In genomic region chr10:102064868-102065560, GRCh38 we compare ENCODE assay signal across 8 cellular contexts. TPM values are rescaled to one million over a fixed set of nuclear protein-coding genes. Genes with fewer than 3 reads are reported as not detected.
DNase-seq lines count a peak whose midpoint lies in the region; ATAC-seq and TF ChIP-seq lines count a peak whose summit lies in the region.

Gene HPS6, plus strand, starts transcription at chr10:102065349. Its CDS starts 126 bp downstream, at chr10:102065475.

- peaks cover 17 to 35% (median 27%) of the 10 kb centered on the region in 3 donors for H3K4me1 Mint-ChIP-seq in naive B cell
- peaks cover 19 to 48% of the 10 kb centered on the region in 2 donors for H3K4me1 Mint-ChIP-seq in stimulated activated naive B cell treated with anti-CD40 and anti-IgM and Interleukin-4, amounts not matched to agents 10 μg/mL and 1 μg/mL and 100 μg/mL, for 72 hours

- H3K36me3 Mint-ChIP-seq in naive B cell = no peaks in the 10 kb centered on the region
- H3K36me3 Mint-ChIP-seq in stimulated activated naive B cell treated with anti-CD40 and anti-IgM and Interleukin-4, amounts not matched to agents 10 μg/mL and 1 μg/mL and 100 μg/mL, for 72 hours = peaks cover 16 to 17% of the 10 kb centered on the region in 2 donors

- H3K4me1 ChIP-seq in Peyer's patch = peaks cover 6 to 30% (median 13%) of the 10 kb centered on the region in 4 donors
- peaks cover 18 to 42% (median 26%) of the 10 kb centered on the region in 3 donors for H3K4me1 ChIP-seq in esophagus squamous epithelium

- WGBS in esophagus squamous epithelium, 2 donors = 1 to 4% methylated on average over 9 to 19 of the region's 61 CpGs

- H3K36me3 ChIP-seq in Peyer's patch (peaks cover 0 to 5% (median 0%) of the 10 kb centered on the region in 3 donors), esophagus squamous epithelium (peaks cover 0 to 36% (median 4%) of the 10 kb centered on the region in 3 donors)

- H3K27me3 ChIP-seq in Peyer's patch = no peaks in the 10 kb centered on the region
- H3K27me3 ChIP-seq in esophagus squamous epithelium = no peaks in the 10 kb centered on the region

- peak in 4 of 6 experiments; percentile 5 to 37 (median 12) for TF ChIP-seq CTCF in Peyer's patch (IDR thresholded peaks at IDR 0.05)
- TF ChIP-seq CTCF in esophagus squamous epithelium (IDR thresholded peaks at IDR 0.05) = peak in 3 of 6 experiments; percentile 8 to 25 (median 15)

- H3K4me3 Mint-ChIP-seq in naive B cell = peak within 1 kb of the TSS; percentile 86 to 93 (median 89)
- H3K4me3 Mint-ChIP-seq in stimulated activated naive B cell treated with anti-CD40 and anti-IgM and Interleukin-4, amounts not matched to agents 10 μg/mL and 1 μg/mL and 100 μg/mL, for 72 hours = peak within 1 kb of the TSS; percentile 97

- H3K9me3 Mint-ChIP-seq in naive B cell = no peaks in the 10 kb centered on the region
- H3K9me3 Mint-ChIP-seq in stimulated activated naive B cell treated with anti-CD40 and anti-IgM and Interleukin-4, amounts not matched to agents 10 μg/mL and 1 μg/mL and 100 μg/mL, for 72 hours = no peaks in the 10 kb centered on the region

- DNase-seq in DMS 273 treated with DMSO at 0.1 percent for 48 hours (lab: John Stamatoyannopoulos, UW) = peak; percentile 21
- DNase-seq in HuH-7 (ENCODE audit: low spot score) = peak; percentile 92
- peak; percentile 87 to 96 (median 95) for DNase-seq in Peyer's patch
- peak; percentile 92 to 94 for DNase-seq in activated T-cell treated with anti-CD3 and anti-CD28 coated beads, Interleukin-2, amount 50 U/mL, for 48 hours
- DNase-seq in esophagus squamous epithelium (lab: John Stamatoyannopoulos, UW) = no peak
- DNase-seq in naive B cell = peak; percentile 83
- peak; percentile 89 for DNase-seq in stimulated activated naive B cell treated with anti-CD40 and anti-IgM and Interleukin-4, amounts not matched to agents 10 μg/mL and 1 μg/mL and 100 μg/mL, for 72 hours

- H3K27me3 Mint-ChIP-seq in naive B cell = no peaks in the 10 kb centered on the region
- H3K27me3 Mint-ChIP-seq in stimulated activated naive B cell treated with anti-CD40 and anti-IgM and Interleukin-4, amounts not matched to agents 10 μg/mL and 1 μg/mL and 100 μg/mL, for 72 hours = no peaks in the 10 kb centered on the region

- H3K27ac Mint-ChIP-seq in naive B cell = peak within 1 kb of the TSS; percentile 81 to 95 (median 90)
- peak within 1 kb of the TSS; percentile 96 for H3K27ac Mint-ChIP-seq in stimulated activated naive B cell treated with anti-CD40 and anti-IgM and Interleukin-4, amounts not matched to agents 10 μg/mL and 1 μg/mL and 100 μg/mL, for 72 hours

- peak; percentile 89 for ATAC-seq in GM21447 (IDR thresholded peaks at IDR 0.05; ENCODE audit: unreplicated experiment)
- peak; percentile 95 to 96 for ATAC-seq in naive B cell (ENCODE audit: low read depth in 2 of 2)
- ATAC-seq in stimulated activated naive B cell treated with anti-CD40 and anti-IgM and Interleukin-4, amounts not matched to agents 10 μg/mL and 1 μg/mL and 100 μg/mL, for 72 hours (replicated peaks) = peak; percentile 97 to 98

- intact Hi-C loops in esophagus squamous epithelium (cut with DNase I) = no loop called here

- H3K4me3 ChIP-seq in Peyer's patch = peak within 1 kb of the TSS; percentile 79 to 97 (median 92)
- H3K4me3 ChIP-seq in esophagus squamous epithelium = peak within 1 kb of the TSS; percentile 62 to 94 (median 81)

- TF ChIP-seq POLR2A in Peyer's patch (IDR thresholded peaks at IDR 0.05) = peak; percentile 89 to 95
- TF ChIP-seq POLR2A in esophagus squamous epithelium (IDR thresholded peaks at IDR 0.05) = peak in 3 of 4 donors; percentile 5 to 84 (median 81)

- H3K9me3 ChIP-seq in Peyer's patch = no peaks in the 10 kb centered on the region
- H3K9me3 ChIP-seq in esophagus squamous epithelium = no peaks in the 10 kb centered on the region

- peak within 1 kb of the TSS; percentile 88 to 97 (median 94) for H3K27ac ChIP-seq in Peyer's patch
- H3K27ac ChIP-seq in esophagus squamous epithelium = peak within 1 kb of the TSS; percentile 85 to 97 (median 91)

RNA-seq across cellular contexts. Expression of gene HPS6, which starts in this region (rescaled TPM):
- total RNA-seq in Peyer's patch (10 to 100 TPM; 19.8 to 33.4 (median 24.8) TPM), esophagus squamous epithelium (10 to 100 TPM; 22.7 to 29.4 (median 23.3) TPM)
- 10 to 100 TPM; 16.3 to 31.9 (median 21.2) TPM for polyA plus RNA-seq in naive B cell (ENCODE audit: low read depth in 6 of 6)
